Comparison of ENCODE assay signal across 24 cellular contexts in genomic region chr5:172828911-172829431, GRCh38. TPM values are rescaled to one million over a fixed set of nuclear protein-coding genes. Genes with fewer than 3 reads are reported as not detected.
DNase-seq lines count a peak whose midpoint lies in the region; ATAC-seq and TF ChIP-seq lines count a peak whose summit lies in the region.
"Had no signal": no experiment of that assay in that cellular context is flagged by ENCODE, and none has a peak within 500 bp of the region (broad histone marks: within the 10 kb centered on the region; RNA-seq: fewer than 3 reads in every experiment).

No MANE protein-coding gene starts in this region.

- H3K9me3 Mint-ChIP-seq in Caco-2 (ENCODE audit: unreplicated experiment) (peaks cover 19% of the 10 kb centered on the region), endodermal cell (peaks cover 20% of the 10 kb centered on the region)

- H3K4me1 Mint-ChIP-seq in Caco-2 (ENCODE audit: low read depth, unreplicated experiment) (peaks cover 16% of the 10 kb centered on the region), endodermal cell (peaks cover 40% of the 10 kb centered on the region)

- H3K4me1 ChIP-seq in Caco-2: peaks cover 26% of the 10 kb centered on the region
- H3K4me1 ChIP-seq in Panc1 (ENCODE audit: control insufficient read depth, insufficient read depth, low read length): peaks cover 35% of the 10 kb centered on the region
- H3K4me1 ChIP-seq in endodermal cell (ENCODE audit: control insufficient read depth, insufficient read depth, low read length): peaks cover 25% of the 10 kb centered on the region
- H3K4me1 ChIP-seq in testis: peaks cover 15% of the 10 kb centered on the region

- H3K36me3 ChIP-seq in Caco-2 (ENCODE audit: control insufficient read depth, insufficient read depth, low read length): no peaks in the 10 kb centered on the region
- H3K36me3 ChIP-seq in Panc1 (ENCODE audit: control insufficient read depth, insufficient read depth, low read length): no peaks in the 10 kb centered on the region
- H3K36me3 ChIP-seq in endodermal cell (ENCODE audit: control insufficient read depth, insufficient read depth, low read length): no peaks in the 10 kb centered on the region
- H3K36me3 ChIP-seq in testis (ENCODE audit: low read depth, missing control alignments): no peaks in the 10 kb centered on the region
- H3K36me3 ChIP-seq: gastrocnemius medialis had no signal

- POLR2A ChIA-PET in Caco-2 (lab: Charles Lee): interaction anchor here (0.6 kb wide), 1 partner anchor 67 kb away, joined by 3 read pairs; no protein-coding TSS in a partner anchor
- POLR2A ChIA-PET in Panc1 (lab: Charles Lee): no interaction called here

- no peak overlapping the region for H3K4me3 Mint-ChIP-seq in Caco-2 (ENCODE audit: unreplicated experiment)
- H3K4me3 Mint-ChIP-seq in endodermal cell: no peak overlapping the region
- H3K4me3 Mint-ChIP-seq: HFFc6; naive thymus-derived CD4-positive, alpha-beta T cell had no signal

- H3K27me3 ChIP-seq in Caco-2 (replicated peaks; ENCODE audit: control insufficient read depth, insufficient read depth, low read length) (no peaks in the 10 kb centered on the region), Panc1 (ENCODE audit: control insufficient read depth, insufficient read depth, low read length) (no peaks in the 10 kb centered on the region), endodermal cell (ENCODE audit: control insufficient read depth, insufficient read depth, low read length, poor library complexity, severe bottlenecking) (no peaks in the 10 kb centered on the region), testis (no peaks in the 10 kb centered on the region)
- H3K27me3 ChIP-seq: gastrocnemius medialis had no signal

- DNase-seq in Caco-2 (no peak), Panc1 (ENCODE audit: low read depth, low spot score) (no peak), endodermal cell (peak; percentile 85), skeletal muscle cell (ENCODE audit: low read depth) (peak; percentile 56), testis (no peak), SIG-M5 (lab: John Stamatoyannopoulos, UW) (no peak), NAMALWA (ENCODE audit: low spot score) (no peak)
- DNase-seq: activated CD4-positive, alpha-beta T cell treated with anti-CD3 and anti-CD28 coated beads, Interleukin-2, amount 50 U/mL, for 1 hour; activated CD8-positive, alpha-beta memory T cell treated with anti-CD3 and anti-CD28 coated beads, Interleukin-2, amount 50 U/mL, for 48 hours; activated naive CD4-positive, alpha-beta T cell; DND-41; gastrocnemius medialis; HFFc6; Karpas-422; kidney; naive thymus-derived CD4-positive, alpha-beta T cell; NCI-H1105; NCI-H524 treated with DMSO at 0.1 percent for 48 hours; SHP77; T-helper 1 cell had no signal

- H3K27ac ChIP-seq in Panc1 (ENCODE audit: low read length) (peak overlapping the region; percentile 68), endodermal cell (ENCODE audit: low read depth, low read length) (no peak overlapping the region), testis (no peak overlapping the region)
- H3K27ac ChIP-seq: coronary artery had no signal

- H3K9me3 ChIP-seq in Caco-2: peaks cover 8% of the 10 kb centered on the region
- H3K9me3 ChIP-seq in Panc1 (ENCODE audit: control insufficient read depth, insufficient read depth, low read depth, low read length): peaks cover 4% of the 10 kb centered on the region; the same call in 1 of the 2 replicates
- H3K9me3 ChIP-seq in endodermal cell (ENCODE audit: control insufficient read depth, low read length): peaks cover 20% of the 10 kb centered on the region
- no peaks in the 10 kb centered on the region for H3K9me3 ChIP-seq in testis
- H3K9me3 ChIP-seq: gastrocnemius medialis had no signal

- H3K36me3 Mint-ChIP-seq in Caco-2 (ENCODE audit: insufficient read depth, unreplicated experiment) (no peaks in the 10 kb centered on the region), endodermal cell (ENCODE audit: low read depth) (peaks cover 2% of the 10 kb centered on the region)

- ATAC-seq in Panc1: no peak; the same call in 1 of the 2 replicates
- no peak for ATAC-seq in HG02763 (IDR thresholded peaks at IDR 0.05; ENCODE audit: unreplicated experiment)
- ATAC-seq: gastrocnemius medialis; naive thymus-derived CD4-positive, alpha-beta T cell had no signal

- TF ChIP-seq POLR2A in testis (IDR thresholded peaks at IDR 0.05): no peak

- no TSS peak for BruUV-seq in Caco-2 (replicated peaks; lab: Mats Ljungman, UMichigan)
- BruUV-seq in Panc1 (replicated peaks; lab: Mats Ljungman, UMichigan): no TSS peak

- H3K9ac ChIP-seq in endodermal cell (ENCODE audit: extremely low read depth, low read length, poor library complexity, severe bottlenecking): no peak overlapping the region

- H3K4me3 ChIP-seq in Caco-2 (ENCODE audit: low read depth, low read length): no peak overlapping the region
- no peak overlapping the region for H3K4me3 ChIP-seq in Panc1 (ENCODE audit: low read depth in 2 of 2, low read length in 2 of 2)
- H3K4me3 ChIP-seq in endodermal cell (ENCODE audit: low read length): no peak overlapping the region
- H3K4me3 ChIP-seq in skeletal muscle cell (ENCODE audit: low read depth, low read length): no peak overlapping the region
- H3K4me3 ChIP-seq in testis: no peak overlapping the region
- H3K4me3 ChIP-seq: coronary artery, gastrocnemius medialis, lung, smooth muscle cell had no signal

- CTCF ChIA-PET in Caco-2 (lab: Charles Lee) (interaction anchor here (1.1 kb wide), 1 partner anchor 58 kb away, joined by 3 read pairs; the partner anchor contains the start of gene DUSP1), Panc1 (lab: Charles Lee) (no interaction called here)

- H3K27ac Mint-ChIP-seq in Caco-2 (ENCODE audit: unreplicated experiment) (peak overlapping the region; percentile 71), endodermal cell (peak overlapping the region; percentile 88)
- H3K27ac Mint-ChIP-seq: HFFc6 had no signal

- H3K27me3 Mint-ChIP-seq in Caco-2 (ENCODE audit: insufficient read depth, unreplicated experiment): no peaks in the 10 kb centered on the region
- H3K27me3 Mint-ChIP-seq in endodermal cell (ENCODE audit: insufficient read depth): peaks cover 18% of the 10 kb centered on the region
- H3K27me3 Mint-ChIP-seq: naive thymus-derived CD4-positive, alpha-beta T cell had no signal

- TF ChIP-seq CTCF in Caco-2 (IDR thresholded peaks at IDR 0.05; ENCODE audit: insufficient read depth in 1 of 2, low read depth in 1 of 2, low read length in 1 of 2, severe bottlenecking in 1 of 2, unreplicated experiment in 1 of 2) (no peak), Panc1 (IDR thresholded peaks at IDR 0.05) (no peak), endodermal cell (conservative IDR thresholded peaks at IDR 0.05) (no peak), testis (IDR thresholded peaks at IDR 0.05) (no peak)

- 44 to 62% methylated on average over 2 to 6 of the region's 6 CpGs for WGBS in endodermal cell (ENCODE audit: insufficient coverage in 1 of 2, insufficient read length in 1 of 2), 2 experiments
- WGBS in testis, 2 donors: 66 to 71% methylated on average over 6 of the region's 6 CpGs

- intact Hi-C loops in Caco-2 (cut with micrococcal nuclease; ENCODE audit: unreplicated experiment): no loop called here
- intact Hi-C loops in Panc1 (cut with micrococcal nuclease; ENCODE audit: unreplicated experiment): no loop called here
- intact Hi-C loops in testis (cut with DNase I; ENCODE audit: low total_unique reads): no loop called here

- in situ Hi-C loops in Panc1 (cut with HindIII; ENCODE audit: low pct_unique_long_range_greater_than_20kb, low sequenced_read_pairs): no loop called here

RNA-seq across cellular contexts. Expression of gene ERGIC1, which starts 5.1 kb away (rescaled TPM):
- total RNA-seq in Caco-2 (2022): 152 and 161 TPM in 2 replicates
- total RNA-seq in Panc1 (2021; ENCODE audit: unreplicated experiment): 206 TPM
- polyA plus RNA-seq in Panc1 (2012; ENCODE audit: insufficient read length): 419 TPM
- 10 to 100 TPM; 81.9 to 94.8 TPM for total RNA-seq in endodermal cell
- 79.3 TPM for polyA plus RNA-seq in endodermal cell (2013, experiment 1 of 2)
- polyA plus RNA-seq in endodermal cell (2013, experiment 2 of 2): 73.2 TPM
- 10 to 100 TPM; 89.8 to 100.0 TPM for total RNA-seq in testis
- polyA plus RNA-seq in testis (ENCODE audit: insufficient read depth, low read depth, low replicate concordance): 94.1 TPM

RNA-seq across cellular contexts. Expression of gene DUSP1, which starts 58.0 kb away (rescaled TPM):
- total RNA-seq in Caco-2 (2022) (28.3 and 29.2 TPM in 2 replicates), Panc1 (2021; ENCODE audit: unreplicated experiment) (79.9 TPM), endodermal cell (10 to 100 TPM in 1 of 2 donors, 1 to 10 TPM in 1; 9.2 to 11.0 TPM), testis (100 to 1,000 TPM; 159 to 172 TPM)
- 65.0 TPM for polyA plus RNA-seq in Panc1 (2012; ENCODE audit: insufficient read length)
- 16.8 TPM for polyA plus RNA-seq in endodermal cell (2013, experiment 1 of 2)
- 18.1 TPM for polyA plus RNA-seq in endodermal cell (2013, experiment 2 of 2)
- 86.2 TPM for polyA plus RNA-seq in testis (ENCODE audit: insufficient read depth, low read depth, low replicate concordance)

Comparison
In these comparisons a context has a peak if more than half of its experiments do, and no peak if none do; other contexts are left out.
1. DNase-seq: peak in endodermal cell (single experiment) and skeletal muscle cell (single experiment); none in Caco-2 (0 of 2), Panc1 (single experiment), testis (single experiment), SIG-M5 (single experiment) and NAMALWA (single experiment).